15 cellular contexts compared by ENCODE assay signal in the genomic region with DNA sequence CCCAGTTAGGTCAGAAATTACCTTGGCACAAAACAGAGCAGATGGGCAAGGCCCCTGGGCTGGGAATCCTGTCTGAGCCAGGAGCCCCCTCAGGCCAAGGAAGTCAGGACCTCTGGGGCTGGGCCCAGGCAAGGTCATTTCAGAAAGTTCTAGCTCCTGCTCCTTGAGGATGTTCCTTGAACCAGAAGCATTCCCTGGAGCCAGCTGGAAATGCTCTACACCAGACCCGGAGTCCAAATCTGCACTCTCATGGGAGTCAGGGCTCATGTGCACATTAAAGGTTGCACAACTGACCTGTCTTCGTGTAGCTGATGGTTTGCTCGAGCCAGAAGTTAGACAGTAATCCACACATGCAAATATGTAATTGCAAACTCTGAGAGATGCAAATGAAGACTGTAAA. TPM values are rescaled to one million over a fixed set of nuclear protein-coding genes. Genes with fewer than 3 reads are reported as not detected.
DNase-seq lines count a peak whose midpoint lies in the region; TF ChIP-seq lines count a peak whose summit lies in the region.
"Had no signal": no experiment of that assay in that cellular context is flagged by ENCODE, and none has a peak within 500 bp of the region (broad histone marks: within the 10 kb centered on the region; RNA-seq: fewer than 3 reads in every experiment).

No MANE protein-coding gene starts in this region.

- H3K4me1 ChIP-seq in sigmoid colon (no peaks in the 10 kb centered on the region), OCI-LY7 (ENCODE audit: insufficient read depth, low read length, poor library complexity, severe bottlenecking) (no peaks in the 10 kb centered on the region)

- intact Hi-C loops in sigmoid colon (cut with DNase I): no loop called here
- intact Hi-C loops in OCI-LY7 (cut with micrococcal nuclease; ENCODE audit: unreplicated experiment): no loop called here

- TF ChIP-seq CTCF in fibroblast of villous mesenchyme (IDR thresholded peaks at IDR 0.05; ENCODE audit: insufficient read depth, low read depth, low read length) (no peak), sigmoid colon (IDR thresholded peaks at IDR 0.05) (no peak), OCI-LY7 (conservative IDR thresholded peaks at IDR 0.05; ENCODE audit: low read length) (no peak)

- no peak for TF ChIP-seq EP300 in sigmoid colon (IDR thresholded peaks at IDR 0.05)

- WGBS in sigmoid colon, 2 donors: 71 to 73% methylated on average over 3 of the region's 3 CpGs

- no peaks in the 10 kb centered on the region for H3K79me2 ChIP-seq in OCI-LY7 (ENCODE audit: insufficient read depth, low read depth, low read length)

- H3K4me3 ChIP-seq in H7 (ENCODE audit: insufficient read depth, low read depth, low read length) (no peak overlapping the region), fibroblast of villous mesenchyme (ENCODE audit: low read depth, low read length) (no peak overlapping the region), sigmoid colon (no peak overlapping the region), OCI-LY7 (ENCODE audit: low read depth, low read length, poor library complexity, severe bottlenecking) (no peak overlapping the region)

- no peak for TF ChIP-seq POLR2A in sigmoid colon (IDR thresholded peaks at IDR 0.05)

- no TSS peak for BruUV-seq in OCI-LY7 (replicated peaks; lab: Mats Ljungman, UMichigan)

- H3K4me2 ChIP-seq in OCI-LY7 (ENCODE audit: low read length): no peak overlapping the region

- no peaks in the 10 kb centered on the region for H3K9me2 ChIP-seq in OCI-LY7 (ENCODE audit: insufficient read depth, low read length)

- H2AFZ ChIP-seq in OCI-LY7 (ENCODE audit: low read length): no peak overlapping the region

- no peaks in the 10 kb centered on the region for H4K20me1 ChIP-seq in OCI-LY7 (ENCODE audit: insufficient read depth, low read length)

- CTCF ChIA-PET in OCI-LY7 (lab: Charles Lee; ENCODE audit: unreplicated experiment): no interaction called here

- DNase-seq in H7: peak; percentile 8
- peak; percentile 77 for DNase-seq in NCI-H526 treated with DMSO at 0.1 percent for 48 hours (lab: John Stamatoyannopoulos, UW)
- DNase-seq in fibroblast of villous mesenchyme (ENCODE audit: low read depth): peak; percentile 12
- DNase-seq in sigmoid colon: peak; percentile 75
- DNase-seq in OCI-LY7 (ENCODE audit: low spot score): no peak
- no peak for DNase-seq in T-helper 1 cell
- DNase-seq in D341Med (ENCODE audit: low spot score): no peak
- DNase-seq: DMS 273 treated with DMSO at 0.1 percent for 48 hours, DND-41, KBM-7, NCI-H1105 treated with DMSO at 0.1 percent for 48 hours, NCI-H1694, NCI-H2081 treated with DMSO at 0.1 percent for 48 hours, NCI-H510A treated with DMSO at 0.1 percent for 48 hours had no signal

- POLR2A ChIA-PET in OCI-LY7 (lab: Charles Lee): no interaction called here

- H3K9me3 ChIP-seq in sigmoid colon (no peaks in the 10 kb centered on the region), OCI-LY7 (ENCODE audit: low read length) (no peaks in the 10 kb centered on the region)

- H3K27me3 ChIP-seq in H7 (ENCODE audit: control insufficient read depth, insufficient read depth, low read length): no peaks in the 10 kb centered on the region
- no peaks in the 10 kb centered on the region for H3K27me3 ChIP-seq in sigmoid colon

- H3K36me3 ChIP-seq in H7 (replicated peaks; ENCODE audit: control insufficient read depth, insufficient read depth, low read length) (no peaks in the 10 kb centered on the region; the same call in 1 of the 2 replicates), sigmoid colon (no peaks in the 10 kb centered on the region), OCI-LY7 (ENCODE audit: insufficient read depth, low read length) (no peaks in the 10 kb centered on the region)

- H3K27ac ChIP-seq in sigmoid colon: no peak overlapping the region
- H3K27ac ChIP-seq in OCI-LY7 (ENCODE audit: low read depth, low read length, poor library complexity, severe bottlenecking): no peak overlapping the region

RNA-seq across cellular contexts. Expression of a gene that starts 18.0 kb away (rescaled TPM):
- total RNA-seq in H7 (2014; rRNA removed; shearing (Covaris generic)): 4.4 and 6.3 TPM in 2 replicates
- total RNA-seq in fibroblast of villous mesenchyme (1.7 and 3.5 TPM in 2 replicates), sigmoid colon (10 to 100 TPM in 1 of 4 donors, 1 to 10 TPM in 3; 6.2 to 13.0 (median 9.6) TPM), OCI-LY7 (2022) (not detected in 2 replicates)
- polyA plus RNA-seq in sigmoid colon: 1 to 10 TPM in 2 of 3 donors, not detected in 1; 1.2 to 1.8 TPM
- total RNA-seq in OCI-LY7 (2014; rRNA removed; shearing (Covaris generic)): 0.03 TPM in 1 of 2 replicates, not detected in the other
- polyA plus RNA-seq: CD14-positive monocyte had no signal

Comparison
In these comparisons a context has a peak if more than half of its experiments do, and no peak if none do; other contexts are left out.
1. DNase-seq: peak in H7 (single experiment), NCI-H526 treated with DMSO at 0.1 percent for 48 hours (single experiment), fibroblast of villous mesenchyme (single experiment) and sigmoid colon (single experiment); none in OCI-LY7 (single experiment), T-helper 1 cell (0 of 5) and D341Med (single experiment).